ENCODE assay signal across 1 cellular context in genomic region chr16:87391950-87392822, GRCh38.
TF ChIP-seq lines count a peak whose summit lies in the region.

Gene MAP1LC3B (plus strand): TSS chr16:87392336. CDS start chr16:87392428, 92 bp downstream.

TF ChIP-seq in HepG2, 621 proteins besides CTCF, POLR2A, EP300 and RAD21 (continued from another document and continues in another):
- TF ChIP-seq GMEB2 (CRISPR knock-in tag; IDR thresholded peaks at IDR 0.05; ENCODE audit: low read depth) (peak; percentile 96), ZNF572 (CRISPR knock-in tag; IDR thresholded peaks at IDR 0.05) (no peak), ZNF605 (CRISPR knock-in tag; IDR thresholded peaks at IDR 0.05) (peak; percentile 47; the same call in 1 of the 2 replicates), FOSL2 (CRISPR knock-in tag; IDR thresholded peaks at IDR 0.05) (peak; percentile 81), TCF7L2 (IDR thresholded peaks at IDR 0.05; ENCODE audit: low read depth, low read length) (no peak), ZNF263 (CRISPR knock-in tag; IDR thresholded peaks at IDR 0.05) (no peak), KLF15 (CRISPR knock-in tag; IDR thresholded peaks at IDR 0.05; ENCODE audit: borderline replicate concordance) (no peak), ZZZ3 (CRISPR knock-in tag; IDR thresholded peaks at IDR 0.05; ENCODE audit: borderline replicate concordance) (peak; percentile 71), XBP1 (CRISPR knock-in tag; IDR thresholded peaks at IDR 0.05) (no peak), FOXJ3 (CRISPR knock-in tag; IDR thresholded peaks at IDR 0.05; ENCODE audit: borderline replicate concordance) (no peak), ZBTB40 (IDR thresholded peaks at IDR 0.05) (no peak), ZBTB40 (CRISPR knock-in tag; IDR thresholded peaks at IDR 0.05) (peak; percentile 72; the same call in 1 of the 2 replicates), TGIF2 (CRISPR knock-in tag; IDR thresholded peaks at IDR 0.05) (peak; percentile 98), NFYC (CRISPR knock-in tag; IDR thresholded peaks at IDR 0.05) (peak; percentile 90), ARNT (IDR thresholded peaks at IDR 0.05) (no peak), ZNF468 (CRISPR knock-in tag; IDR thresholded peaks at IDR 0.05) (0 out of 2 replicates have a peak, but pooled peaks have one; percentile 50), MYNN (CRISPR knock-in tag; IDR thresholded peaks at IDR 0.05; ENCODE audit: low read depth) (no peak), ZMYM3 (CRISPR knock-in tag; IDR thresholded peaks at IDR 0.05) (no peak), THAP7 (CRISPR knock-in tag; IDR thresholded peaks at IDR 0.05) (peak; percentile 100), SRSF1 (optimal IDR thresholded peaks at IDR 0.05; ENCODE audit: low read depth, low read length) (no peak), SIN3B (IDR thresholded peaks at IDR 0.05; ENCODE audit: low read length) (no peak), HDAC2 (CRISPR knock-in tag; IDR thresholded peaks at IDR 0.05) (peak; percentile 74; the same call in 1 of the 2 replicates), ZBTB33 (CRISPR knock-in tag; IDR thresholded peaks at IDR 0.05) (peak; percentile 67; the same call in 1 of the 2 replicates), NFE2 (CRISPR knock-in tag; IDR thresholded peaks at IDR 0.05) (no peak), ZNF333 (CRISPR knock-in tag; IDR thresholded peaks at IDR 0.05; ENCODE audit: borderline replicate concordance) (no peak), HMGA1 (CRISPR knock-in tag; conservative IDR thresholded peaks at IDR 0.05) (no peak)
- TF ChIP-seq, protein P1, sequence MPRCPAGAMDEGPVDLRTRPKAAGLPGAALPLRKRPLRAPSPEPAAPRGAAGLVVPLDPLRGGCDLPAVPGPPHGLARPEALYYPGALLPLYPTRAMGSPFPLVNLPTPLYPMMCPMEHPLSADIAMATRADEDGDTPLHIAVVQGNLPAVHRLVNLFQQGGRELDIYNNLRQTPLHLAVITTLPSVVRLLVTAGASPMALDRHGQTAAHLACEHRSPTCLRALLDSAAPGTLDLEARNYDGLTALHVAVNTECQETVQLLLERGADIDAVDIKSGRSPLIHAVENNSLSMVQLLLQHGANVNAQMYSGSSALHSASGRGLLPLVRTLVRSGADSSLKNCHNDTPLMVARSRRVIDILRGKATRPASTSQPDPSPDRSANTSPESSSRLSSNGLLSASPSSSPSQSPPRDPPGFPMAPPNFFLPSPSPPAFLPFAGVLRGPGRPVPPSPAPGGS (CRISPR knock-in tag; IDR thresholded peaks at IDR 0.05) = peak; percentile 97
- TF ChIP-seq, protein P2, sequence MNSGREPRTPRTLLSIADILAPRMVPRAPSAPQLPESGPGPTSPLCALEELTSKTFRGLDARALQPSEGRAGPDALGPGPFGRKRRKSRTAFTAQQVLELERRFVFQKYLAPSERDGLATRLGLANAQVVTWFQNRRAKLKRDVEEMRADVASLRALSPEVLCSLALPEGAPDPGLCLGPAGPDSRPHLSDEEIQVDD (CRISPR knock-in tag; IDR thresholded peaks at IDR 0.05; ENCODE audit: borderline replicate concordance) = no peak; the same call in 1 of the 2 replicates
- TF ChIP-seq, protein P3, sequence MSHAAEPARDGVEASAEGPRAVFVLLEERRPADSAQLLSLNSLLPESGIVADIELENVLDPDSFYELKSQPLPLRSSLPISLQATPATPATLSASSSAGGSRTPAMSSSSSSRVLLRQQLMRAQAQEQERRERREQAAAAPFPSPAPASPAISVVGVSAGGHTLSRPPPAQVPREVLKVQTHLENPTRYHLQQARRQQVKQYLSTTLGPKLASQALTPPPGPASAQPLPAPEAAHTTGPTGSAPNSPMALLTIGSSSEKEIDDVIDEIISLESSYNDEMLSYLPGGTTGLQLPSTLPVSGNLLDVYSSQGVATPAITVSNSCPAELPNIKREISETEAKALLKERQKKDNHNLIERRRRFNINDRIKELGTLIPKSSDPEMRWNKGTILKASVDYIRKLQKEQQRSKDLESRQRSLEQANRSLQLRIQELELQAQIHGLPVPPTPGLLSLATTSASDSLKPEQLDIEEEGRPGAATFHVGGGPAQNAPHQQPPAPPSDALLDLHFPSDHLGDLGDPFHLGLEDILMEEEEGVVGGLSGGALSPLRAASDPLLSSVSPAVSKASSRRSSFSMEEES (CRISPR knock-in tag; IDR thresholded peaks at IDR 0.05) = peak; percentile 97
- TF ChIP-seq, protein P4, sequence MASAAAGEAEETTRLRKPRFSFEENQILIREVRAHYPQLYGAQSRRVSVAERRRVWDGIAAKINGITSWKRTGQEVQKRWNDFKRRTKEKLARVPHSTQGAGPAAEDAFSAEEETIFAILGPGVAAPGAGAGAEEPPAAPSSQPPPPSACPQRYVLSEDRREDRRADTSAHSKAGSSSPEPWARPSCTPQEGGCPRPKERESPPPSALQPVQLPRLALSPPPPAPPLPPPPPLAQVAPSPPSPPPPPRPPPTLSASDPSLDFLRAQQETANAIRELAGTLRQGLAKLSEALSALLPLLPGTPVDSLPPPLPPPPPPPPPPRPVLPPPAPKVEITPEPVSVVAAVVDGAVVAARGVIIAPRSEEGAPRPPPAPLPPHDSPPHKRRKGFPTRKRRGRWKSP (CRISPR knock-in tag; IDR thresholded peaks at IDR 0.05) = no peak; the same call in 1 of the 2 replicates
- TF ChIP-seq, protein P5, sequence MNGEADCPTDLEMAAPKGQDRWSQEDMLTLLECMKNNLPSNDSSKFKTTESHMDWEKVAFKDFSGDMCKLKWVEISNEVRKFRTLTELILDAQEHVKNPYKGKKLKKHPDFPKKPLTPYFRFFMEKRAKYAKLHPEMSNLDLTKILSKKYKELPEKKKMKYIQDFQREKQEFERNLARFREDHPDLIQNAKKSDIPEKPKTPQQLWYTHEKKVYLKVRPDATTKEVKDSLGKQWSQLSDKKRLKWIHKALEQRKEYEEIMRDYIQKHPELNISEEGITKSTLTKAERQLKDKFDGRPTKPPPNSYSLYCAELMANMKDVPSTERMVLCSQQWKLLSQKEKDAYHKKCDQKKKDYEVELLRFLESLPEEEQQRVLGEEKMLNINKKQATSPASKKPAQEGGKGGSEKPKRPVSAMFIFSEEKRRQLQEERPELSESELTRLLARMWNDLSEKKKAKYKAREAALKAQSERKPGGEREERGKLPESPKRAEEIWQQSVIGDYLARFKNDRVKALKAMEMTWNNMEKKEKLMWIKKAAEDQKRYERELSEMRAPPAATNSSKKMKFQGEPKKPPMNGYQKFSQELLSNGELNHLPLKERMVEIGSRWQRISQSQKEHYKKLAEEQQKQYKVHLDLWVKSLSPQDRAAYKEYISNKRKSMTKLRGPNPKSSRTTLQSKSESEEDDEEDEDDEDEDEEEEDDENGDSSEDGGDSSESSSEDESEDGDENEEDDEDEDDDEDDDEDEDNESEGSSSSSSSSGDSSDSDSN (CRISPR knock-in tag; IDR thresholded peaks at IDR 0.05) = peak; percentile 89
- TF ChIP-seq, protein P6, sequence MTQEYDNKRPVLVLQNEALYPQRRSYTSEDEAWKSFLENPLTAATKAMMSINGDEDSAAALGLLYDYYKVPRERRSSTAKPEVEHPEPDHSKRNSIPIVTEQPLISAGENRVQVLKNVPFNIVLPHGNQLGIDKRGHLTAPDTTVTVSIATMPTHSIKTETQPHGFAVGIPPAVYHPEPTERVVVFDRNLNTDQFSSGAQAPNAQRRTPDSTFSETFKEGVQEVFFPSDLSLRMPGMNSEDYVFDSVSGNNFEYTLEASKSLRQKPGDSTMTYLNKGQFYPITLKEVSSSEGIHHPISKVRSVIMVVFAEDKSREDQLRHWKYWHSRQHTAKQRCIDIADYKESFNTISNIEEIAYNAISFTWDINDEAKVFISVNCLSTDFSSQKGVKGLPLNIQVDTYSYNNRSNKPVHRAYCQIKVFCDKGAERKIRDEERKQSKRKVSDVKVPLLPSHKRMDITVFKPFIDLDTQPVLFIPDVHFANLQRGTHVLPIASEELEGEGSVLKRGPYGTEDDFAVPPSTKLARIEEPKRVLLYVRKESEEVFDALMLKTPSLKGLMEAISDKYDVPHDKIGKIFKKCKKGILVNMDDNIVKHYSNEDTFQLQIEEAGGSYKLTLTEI (CRISPR knock-in tag; conservative IDR thresholded peaks at IDR 0.05) = no peak
